3 cellular contexts compared by ENCODE assay signal in the genomic region with DNA sequence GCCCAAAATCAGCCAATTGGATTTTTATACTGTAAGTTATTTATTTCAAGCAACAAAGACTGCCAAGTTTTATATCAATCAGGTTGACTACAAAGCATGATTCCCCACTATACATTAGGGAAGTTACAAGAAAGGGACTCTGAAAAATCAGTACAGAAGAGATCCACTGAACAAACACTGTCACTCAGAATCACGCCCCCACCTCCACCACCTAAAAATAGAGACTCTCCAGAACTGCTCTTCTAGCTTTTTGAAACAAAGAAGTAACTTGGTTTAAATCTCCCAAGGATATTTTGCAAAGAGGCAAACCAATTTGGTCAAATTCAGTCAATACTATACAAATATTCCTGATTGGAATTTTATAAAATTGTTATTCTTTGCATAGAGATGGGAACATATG.
"Had no signal": no experiment of that assay in that cellular context is flagged by ENCODE, and none has a peak within 500 bp of the region (broad histone marks: within the 10 kb centered on the region; RNA-seq: fewer than 3 reads in every experiment).

No MANE protein-coding gene starts in this region.

- DNase-seq: GDM1, GF-D8 had no signal

- H3K4me3 ChIP-seq: GM12878 had no signal
